Comparison of ENCODE assay signal across 11 cellular contexts in genomic region chr6:56374841-56375369, GRCh38.
DNase-seq lines count a peak whose midpoint lies in the region; ATAC-seq and TF ChIP-seq lines count a peak whose summit lies in the region.
"Had no signal": no experiment of that assay in that cellular context is flagged by ENCODE, and none has a peak within 500 bp of the region (broad histone marks: within the 10 kb centered on the region; RNA-seq: fewer than 3 reads in every experiment).

No MANE protein-coding gene starts in this region.

- H3K4me3 Mint-ChIP-seq in MCF 10A (ENCODE audit: unreplicated experiment) = no peak overlapping the region
- H3K4me3 Mint-ChIP-seq: dendritic cell treated with granulocyte-macrophage colony-stimulating factor and Interleukin-4, amounts not matched to agents 40 ng/mL and 50 ng/mL, for 4 days had no signal

- H3K27me3 Mint-ChIP-seq in MCF 10A (ENCODE audit: insufficient read depth, unreplicated experiment) = no peaks in the 10 kb centered on the region

- ATAC-seq in gastrocnemius medialis = peak; percentile 48 to 64
- ATAC-seq in GM21825 (IDR thresholded peaks at IDR 0.05; ENCODE audit: unreplicated experiment) = no peak

- H3K4me1 ChIP-seq in left ventricle myocardium inferior (peaks cover 48% of the 10 kb centered on the region), gastrocnemius medialis (peaks cover 13 to 32% of the 10 kb centered on the region in 2 donors)

- in situ Hi-C loops in gastrocnemius medialis (cut with MboI; ENCODE audit: low sequenced_read_pairs in 4 of 4) = loop anchor here (25.0 kb wide), 1 partner anchor 487 kb away; no protein-coding TSS in a partner anchor

- DNase-seq in AG20443 (ENCODE audit: low spot score) (peak; percentile 68), MCF 10A (ENCODE audit: unreplicated experiment) (peak; percentile 65), left ventricle myocardium inferior (no peak), gastrocnemius medialis (peak in 1 of 2 donors; percentile 19), NCI-H1092 treated with DMSO at 0.1 percent for 48 hours (lab: John Stamatoyannopoulos, UW) (no peak), caudate nucleus (lab: John Stamatoyannopoulos, UW) (no peak)
- no peak for DNase-seq in stimulated activated naive CD4-positive, alpha-beta T cell (lab: John Stamatoyannopoulos, UW)
- DNase-seq: NCI-H187, posterior cingulate gyrus had no signal

- H3K9me3 Mint-ChIP-seq in MCF 10A (ENCODE audit: unreplicated experiment) = no peaks in the 10 kb centered on the region
- H3K9me3 Mint-ChIP-seq: dendritic cell treated with granulocyte-macrophage colony-stimulating factor and Interleukin-4, amounts not matched to agents 40 ng/mL and 50 ng/mL, for 4 days had no signal

- CTCF ChIA-PET in MCF 10A (lab: Yijun Ruan, JAX) = interaction anchor here (1.1 kb wide), 1 partner anchor 218 kb away, joined by 3 read pairs; no protein-coding TSS in a partner anchor

- H3K36me3 Mint-ChIP-seq in MCF 10A (ENCODE audit: insufficient read depth, unreplicated experiment) = no peaks in the 10 kb centered on the region

- peak overlapping the region; percentile 39 for H3K27ac Mint-ChIP-seq in MCF 10A (ENCODE audit: low read depth, unreplicated experiment)
- H3K27ac Mint-ChIP-seq: dendritic cell treated with granulocyte-macrophage colony-stimulating factor and Interleukin-4, amounts not matched to agents 40 ng/mL and 50 ng/mL, for 4 days had no signal

- peaks cover 53% of the 10 kb centered on the region for H3K4me1 Mint-ChIP-seq in MCF 10A (ENCODE audit: insufficient read depth, unreplicated experiment)

- H3K4me3 ChIP-seq in left ventricle myocardium inferior (no peak overlapping the region), gastrocnemius medialis (peak overlapping the region in 2 of 4 donors; percentile 2 to 38)

- intact Hi-C loops in MCF 10A (cut with micrococcal nuclease) = loop anchor here (5.0 kb wide), 4 partner anchors 62 to 477 kb away; no protein-coding TSS in a partner anchor
- intact Hi-C loops in left ventricle myocardium inferior (cut with micrococcal nuclease) = loop anchor here (5.0 kb wide), 1 partner anchor 197 kb away; no protein-coding TSS in a partner anchor
- intact Hi-C loops in gastrocnemius medialis (cut with DNase I; ENCODE audit: low total_unique reads) = loop anchor here (5.0 kb wide), 1 partner anchor 87 kb away; no protein-coding TSS in a partner anchor

- no TSS peak for BruUV-seq in MCF 10A (replicated peaks; lab: Mats Ljungman, UMichigan)

- no peaks in the 10 kb centered on the region for H3K27me3 ChIP-seq in left ventricle myocardium inferior (ENCODE audit: low read depth)
- no peaks in the 10 kb centered on the region for H3K27me3 ChIP-seq in gastrocnemius medialis

- no peak for TF ChIP-seq POLR2A in gastrocnemius medialis (IDR thresholded peaks at IDR 0.05)

- no peaks in the 10 kb centered on the region for H3K36me3 ChIP-seq in left ventricle myocardium inferior
- no peaks in the 10 kb centered on the region for H3K36me3 ChIP-seq in gastrocnemius medialis

- TF ChIP-seq CTCF in MCF 10A (IDR thresholded peaks at IDR 0.05; ENCODE audit: unreplicated experiment) (no peak), left ventricle myocardium inferior (IDR thresholded peaks at IDR 0.05; ENCODE audit: borderline replicate concordance) (no peak), gastrocnemius medialis (IDR thresholded peaks at IDR 0.05 in 4 of 5, conservative IDR thresholded peaks at IDR 0.05 in 1 of 5) (no peak)

- H3K9me3 ChIP-seq in left ventricle myocardium inferior (replicated peaks) (no peaks in the 10 kb centered on the region), gastrocnemius medialis (no peaks in the 10 kb centered on the region)

- POLR2A ChIA-PET in MCF 10A (lab: Yijun Ruan, JAX) = interaction anchor here (1.2 to 1.6 kb wide), 2 partner anchors 12 to 70 kb away, joined by 4 read pairs; no protein-coding TSS in a partner anchor

- H3K27ac ChIP-seq in left ventricle myocardium inferior (replicated peaks) (peak overlapping the region; percentile 50), gastrocnemius medialis (peak overlapping the region; percentile 44 to 60 (median 52)), caudate nucleus (ENCODE audit: low read depth, low read length) (no peak overlapping the region)

Comparison
In these comparisons a context has a peak if more than half of its experiments do, and no peak if none do; other contexts are left out.
1. DNase-seq: peak in AG20443 (single experiment) and MCF 10A (single experiment); none in left ventricle myocardium inferior (single experiment), NCI-H1092 treated with DMSO at 0.1 percent for 48 hours (single experiment), caudate nucleus (0 of 61) and stimulated activated naive CD4-positive, alpha-beta T cell (0 of 6).